22 cellular contexts compared by ENCODE assay signal in the genomic region with DNA sequence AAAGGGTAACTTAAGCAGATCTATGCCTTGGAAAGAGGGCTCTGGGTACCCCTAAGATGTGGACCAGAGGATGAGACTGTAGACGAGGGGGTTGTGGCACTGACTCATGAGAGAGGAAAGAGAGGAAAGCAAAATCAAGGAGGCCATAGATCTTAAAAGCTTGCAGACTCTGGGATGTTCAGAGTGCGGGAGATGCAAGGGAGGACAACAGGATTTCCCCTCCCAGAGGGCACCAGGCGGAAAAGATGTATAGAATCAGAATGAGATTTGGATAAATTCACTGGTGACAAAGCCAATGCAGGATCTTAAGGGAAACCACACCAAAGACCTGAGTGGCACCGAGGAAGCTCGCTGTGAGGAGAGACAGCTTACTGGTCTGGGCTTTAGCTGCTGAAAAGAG. TPM values are rescaled to one million over a fixed set of nuclear protein-coding genes. Genes with fewer than 3 reads are reported as not detected.
"Had no signal": no experiment of that assay in that cellular context is flagged by ENCODE, and none has a peak within 500 bp of the region (broad histone marks: within the 10 kb centered on the region; RNA-seq: fewer than 3 reads in every experiment).

No MANE protein-coding gene starts in this region.

- ATAC-seq: activated CD4-positive, CD25-positive, alpha-beta regulatory T cell treated with anti-CD3 and anti-CD28 coated beads, Interleukin-2, amount 50 U/mL, for 24 hours; foreskin keratinocyte; psoas muscle; right lobe of liver had no signal

- H3K4me1 Mint-ChIP-seq: mesothelial cell of epicardium had no signal

- H3K4me1 ChIP-seq: foreskin keratinocyte, right lobe of liver had no signal

- H3K4me3 Mint-ChIP-seq: mesothelial cell of epicardium, nephron had no signal

- H3K27ac ChIP-seq: foreskin keratinocyte, psoas muscle, right lobe of liver, thoracic aorta, upper lobe of left lung had no signal

- H3K9me3 Mint-ChIP-seq: mesothelial cell of epicardium, nephron had no signal

- H3K9me3 ChIP-seq: psoas muscle, right lobe of liver, SK-N-SH, thoracic aorta, upper lobe of left lung had no signal

- H3K36me3 Mint-ChIP-seq: mesothelial cell of epicardium had no signal

- H3K36me3 ChIP-seq: right lobe of liver, thoracic aorta, upper lobe of left lung had no signal

- H3K4me3 ChIP-seq: dorsolateral prefrontal cortex, lung, psoas muscle, right lobe of liver, thoracic aorta, upper lobe of left lung had no signal

- DNase-seq: activated CD4-positive, alpha-beta T cell treated with anti-CD3 and anti-CD28 coated beads, Interleukin-2, amount 50 U/mL, for 4 hours; caudate nucleus; foreskin keratinocyte; glutamatergic neuron; hypothalamus; islet precursor cell; occipital lobe; SK-N-SH; small intestine; stimulated activated CD4-positive, alpha-beta T cell treated with anti-CD3 and anti-CD28 coated beads, Interleukin-4, amount 100 ng/mL, for 1 hour; T-helper 9 cell; upper lobe of left lung had no signal

- H3K27ac Mint-ChIP-seq: mesothelial cell of epicardium, nephron had no signal

- H3K27me3 ChIP-seq: right lobe of liver, upper lobe of left lung had no signal

- FAIRE-seq: colon, small intestine had no signal

RNA-seq across cellular contexts. Expression of a gene that starts 27.1 kb away (rescaled TPM):
- total RNA-seq: fibroblast of lung, foreskin keratinocyte had no signal
- polyA plus RNA-seq: foreskin keratinocyte had no signal
